In genomic region chr13:64266024-64266423, GRCh38 we compare ENCODE assay signal across 8 cellular contexts.
"Had no signal": no experiment of that assay in that cellular context is flagged by ENCODE, and none has a peak within 500 bp of the region (broad histone marks: within the 10 kb centered on the region; RNA-seq: fewer than 3 reads in every experiment).

No MANE protein-coding gene starts in this region.

- H2AFZ ChIP-seq: GM23248 had no signal

- DNase-seq: GM23248, GOT3, H9, HCEC 1CT, KBM-7 had no signal

- H3K27ac ChIP-seq: GM23248, KMS-11 had no signal

- H3K9ac ChIP-seq: GM23248, KMS-11 had no signal

- H3K4me2 ChIP-seq: KMS-11 had no signal

- FAIRE-seq: H54, HTR-8/SVneo had no signal

- H3K4me3 ChIP-seq: GM23248 had no signal
